In genomic region chr2:216159646-216160045, GRCh38 we compare ENCODE assay signal across 20 cellular contexts. TPM values are rescaled to one million over a fixed set of nuclear protein-coding genes. Genes with fewer than 3 reads are reported as not detected.
DNase-seq lines count a peak whose midpoint lies in the region; ATAC-seq, FAIRE-seq and TF ChIP-seq lines count a peak whose summit lies in the region.
"Had no signal": no experiment of that assay in that cellular context is flagged by ENCODE, and none has a peak within 500 bp of the region (broad histone marks: within the 10 kb centered on the region; RNA-seq: fewer than 3 reads in every experiment).

No MANE protein-coding gene starts in this region.

- in situ Hi-C loops in HepG2 (cut with HindIII; ENCODE audit: extremely low pct_ligation_motif_present, low pct_unique_long_range_greater_than_20kb) = no loop called here

- H3K4me3 ChIP-seq in OCI-LY7 (ENCODE audit: low read depth, low read length, poor library complexity, severe bottlenecking) (no peak overlapping the region), HepG2 (replicated peaks in 1 of 3; ENCODE audit: insufficient read depth in 1 of 3, low read depth in 2 of 3, low read length in 3 of 3) (no peak overlapping the region)

- no peaks in the 10 kb centered on the region for H3K4me1 ChIP-seq in OCI-LY7 (ENCODE audit: insufficient read depth, low read length, poor library complexity, severe bottlenecking)
- H3K4me1 ChIP-seq in HepG2 (ENCODE audit: insufficient read depth, low read length) = peaks cover 13% of the 10 kb centered on the region; the same call in 1 of the 2 replicates

- H3K4me2 ChIP-seq in OCI-LY7 (ENCODE audit: low read length) = no peak overlapping the region
- H3K4me2 ChIP-seq in HepG2 (ENCODE audit: low read depth, low read length) = no peak overlapping the region
- H3K4me2 ChIP-seq: KMS-11 had no signal

- H3K9me3 ChIP-seq in OCI-LY7 (ENCODE audit: low read length) (no peaks in the 10 kb centered on the region), HepG2 (ENCODE audit: low read length) (no peaks in the 10 kb centered on the region)

- intact Hi-C loops in OCI-LY7 (cut with micrococcal nuclease; ENCODE audit: unreplicated experiment) (loop anchor here (5.0 kb wide), 1 partner anchor 42 kb away; no protein-coding TSS in a partner anchor), HepG2 (cut with micrococcal nuclease; ENCODE audit: unreplicated experiment) (no loop called here)

- no peaks in the 10 kb centered on the region for H3K27me3 Mint-ChIP-seq in T-helper 2 cell treated with Interferon-gamma antibody and Interleukin-4, amounts not matched to agents 5 μg/mL and 100 μg/mL, for 36 hours (ENCODE audit: low read depth)
- H3K27me3 Mint-ChIP-seq: B cell; CD4-positive, CD25-positive, alpha-beta regulatory T cell had no signal

- TF ChIP-seq RAD21 in HepG2 (CRISPR knock-in tag; IDR thresholded peaks at IDR 0.05) = no peak

- peaks cover 13% of the 10 kb centered on the region for H3K4me1 Mint-ChIP-seq in T-helper 2 cell treated with Interferon-gamma antibody and Interleukin-4, amounts not matched to agents 5 μg/mL and 100 μg/mL, for 36 hours (ENCODE audit: low read depth)
- H3K4me1 Mint-ChIP-seq: B cell had no signal

- WGBS in HepG2 (ENCODE audit: low lambda C conversion rate) = 100% methylated on average over 1 of the region's 1 CpG

- H3K9me3 Mint-ChIP-seq in T-helper 2 cell treated with Interferon-gamma antibody and Interleukin-4, amounts not matched to agents 5 μg/mL and 100 μg/mL, for 36 hours = no peaks in the 10 kb centered on the region
- H3K9me3 Mint-ChIP-seq: CD4-positive, CD25-positive, alpha-beta regulatory T cell had no signal

- BruUV-seq in OCI-LY7 (replicated peaks; lab: Mats Ljungman, UMichigan) (no TSS peak), HepG2 (replicated peaks; lab: Mats Ljungman, UMichigan) (no TSS peak)

- TF ChIP-seq POLR2A in H54 (IDR thresholded peaks at IDR 0.05; ENCODE audit: low read depth, low read length) (no peak), HepG2 (IDR thresholded peaks at IDR 0.05; ENCODE audit: insufficient read depth in 1 of 2, low read depth in 2 of 2, low read length in 2 of 2) (no peak)

- H3K27me3 ChIP-seq in HepG2 (ENCODE audit: control insufficient read depth in 1 of 2, insufficient read depth in 2 of 2, low read length in 2 of 2) = no peaks in the 10 kb centered on the region

- TF ChIP-seq CTCF in OCI-LY7 (conservative IDR thresholded peaks at IDR 0.05; ENCODE audit: low read length) (no peak), HepG2 (CRISPR knock-in tag; IDR thresholded peaks at IDR 0.05) (no peak)

- H3K36me3 Mint-ChIP-seq in T-helper 2 cell treated with Interferon-gamma antibody and Interleukin-4, amounts not matched to agents 5 μg/mL and 100 μg/mL, for 36 hours (ENCODE audit: low read depth) = peaks cover 79% of the 10 kb centered on the region

- H2AFZ ChIP-seq in OCI-LY7 (ENCODE audit: low read length) = no peak overlapping the region
- no peak overlapping the region for H2AFZ ChIP-seq in HepG2 (ENCODE audit: low read length)

- peaks cover 98% of the 10 kb centered on the region for H3K36me3 ChIP-seq in OCI-LY7 (ENCODE audit: insufficient read depth, low read length)
- H3K36me3 ChIP-seq in HepG2 (replicated peaks in 1 of 2; ENCODE audit: control insufficient read depth in 1 of 2, insufficient read depth in 2 of 2, low read length in 2 of 2) = peaks cover 38 to 94% of the 10 kb centered on the region in 2 experiments

- no peak overlapping the region for H3K4me3 Mint-ChIP-seq in T-helper 2 cell treated with Interferon-gamma antibody and Interleukin-4, amounts not matched to agents 5 μg/mL and 100 μg/mL, for 36 hours
- H3K4me3 Mint-ChIP-seq: B cell; CD4-positive, CD25-positive, alpha-beta regulatory T cell had no signal

- H3K79me2 ChIP-seq in OCI-LY7 (ENCODE audit: insufficient read depth, low read depth, low read length) = peaks cover 15% of the 10 kb centered on the region
- H3K79me2 ChIP-seq in HepG2 (ENCODE audit: insufficient read depth, low read length) = no peaks in the 10 kb centered on the region

- CTCF ChIA-PET in OCI-LY7 (lab: Charles Lee; ENCODE audit: unreplicated experiment) = no interaction called here
- CTCF ChIA-PET in HepG2 (lab: Yijun Ruan, JAX; ENCODE audit: low intra/inter-chr PET ratio, low total read pairs) = no interaction called here

- POLR2A ChIA-PET in OCI-LY7 (lab: Charles Lee) = interaction anchor here (0.6 to 1.9 kb wide), 8 partner anchors 9 to 851 kb away, joined by 3 to 7 read pairs (median 4); no protein-coding TSS in a partner anchor
- POLR2A ChIA-PET in HepG2 (lab: Yijun Ruan, JAX) = no interaction called here

- H4K20me1 ChIP-seq in OCI-LY7 (ENCODE audit: insufficient read depth, low read length) = no peaks in the 10 kb centered on the region; the same call in 1 of the 2 replicates
- H4K20me1 ChIP-seq in HepG2 (ENCODE audit: insufficient read depth, low read length) = 0 out of 2 replicates have a peak, but pooled peaks cover 3% of the 10 kb centered on the region

- FAIRE-seq in H54 (lab: Jason Lieb, UNC) = peak; percentile 45
- FAIRE-seq in islet of Langerhans (lab: Jason Lieb, UNC) = peak; percentile 82
- FAIRE-seq in HepG2 (lab: Jason Lieb, UNC) = no peak
- FAIRE-seq: G401.6 had no signal

- no peak for TF ChIP-seq EP300 in HepG2 (IDR thresholded peaks at IDR 0.05; ENCODE audit: low read depth in 2 of 2, low read length in 2 of 2)
- TF ChIP-seq EP300 in HepG2 (CRISPR knock-in tag; IDR thresholded peaks at IDR 0.05; ENCODE audit: borderline replicate concordance) = no peak

- DNase-seq in T-helper 2 cell treated with Interferon-gamma antibody and Interleukin-4, amounts not matched to agents 5 μg/mL and 100 μg/mL, for 36 hours (ENCODE audit: low spot score) = no peak
- no peak for DNase-seq in T-helper 2 cell
- no peak for DNase-seq in H54 (ENCODE audit: insufficient read length, low spot score)
- peak; percentile 35 for DNase-seq in amniotic epithelial cell (ENCODE audit: low read depth)
- no peak for DNase-seq in OCI-LY7 (ENCODE audit: low spot score)
- no peak for DNase-seq in HepG2 (ENCODE audit: low spot score)
- DNase-seq in SIG-M5 treated with dmso at 0.1 percent for 504 hours (lab: John Stamatoyannopoulos, UW; ENCODE audit: unreplicated experiment) = no peak
- DNase-seq: CD4-positive, CD25-positive, alpha-beta regulatory T cell; DND-41; GOT3; NCI-H1436; NCI-H2029 treated with DMSO at 0.1 percent for 48 hours; NCI-H2171 treated with DMSO at 0.1 percent for 48 hours; NCI-H446 treated with DMSO at 0.1 percent for 48 hours; NCI-H774 had no signal

- H3K27ac ChIP-seq in OCI-LY7 (ENCODE audit: low read depth, low read length, poor library complexity, severe bottlenecking) (no peak overlapping the region), HepG2 (ENCODE audit: extremely low read length, insufficient read depth, low read length) (no peak overlapping the region)
- H3K27ac ChIP-seq: 22Rv1, KMS-11 had no signal

- peak overlapping the region; percentile 28 for H3K27ac Mint-ChIP-seq in T-helper 2 cell treated with Interferon-gamma antibody and Interleukin-4, amounts not matched to agents 5 μg/mL and 100 μg/mL, for 36 hours
- H3K27ac Mint-ChIP-seq: B cell had no signal

- H3K9ac ChIP-seq in HepG2 (ENCODE audit: insufficient read depth, low read depth, low read length) = no peak overlapping the region
- H3K9ac ChIP-seq: KMS-11 had no signal

- ATAC-seq in HepG2 = no peak

- H3K9me2 ChIP-seq in OCI-LY7 (ENCODE audit: insufficient read depth, low read length) = no peaks in the 10 kb centered on the region

TF ChIP-seq in HepG2, 621 proteins besides CTCF, POLR2A, EP300 and RAD21:
- no peak for TF ChIP-seq ZNF670 (CRISPR knock-in tag; IDR thresholded peaks at IDR 0.05; ENCODE audit: borderline replicate concordance)
- TF ChIP-seq SP5 (CRISPR knock-in tag; IDR thresholded peaks at IDR 0.05; ENCODE audit: borderline replicate concordance, low read depth) = no peak
- TF ChIP-seq KLF12 (CRISPR knock-in tag; IDR thresholded peaks at IDR 0.05; ENCODE audit: borderline replicate concordance) = no peak
- TF ChIP-seq ZNF331 (CRISPR knock-in tag; IDR thresholded peaks at IDR 0.05) = no peak
- no peak for TF ChIP-seq ISX (CRISPR knock-in tag; conservative IDR thresholded peaks at IDR 0.05)
- TF ChIP-seq BRCA1 (CRISPR knock-in tag; IDR thresholded peaks at IDR 0.05) = no peak

RNA-seq across cellular contexts. Expression of gene XRCC5, which starts 50.5 kb away (rescaled TPM):
- 174 and 180 TPM in 2 replicates for total RNA-seq in OCI-LY7 (2014; rRNA removed; shearing (Covaris generic))
- total RNA-seq in OCI-LY7 (2022) (294 and 344 TPM in 2 replicates), HepG2 (2016; rRNA removed; fragmentation: Illumina TruSeq; extraction: Trizol) (454 and 733 TPM in 2 replicates)
- total RNA-seq in HepG2 (2016; cell fraction: cytosol; rRNA removed; fragmentation: Illumina TruSeq; extraction: Trizol; ENCODE audit: low read depth) = 40.2 and 45.7 TPM in 2 replicates
- 445 and 739 TPM in 2 replicates for total RNA-seq in HepG2 (2016; cell fraction: insoluble cytoplasmic fraction; rRNA removed; fragmentation: Illumina TruSeq; extraction: Trizol)
- 92.3 and 106 TPM in 2 replicates for total RNA-seq in HepG2 (2016; cell fraction: membrane; rRNA removed; fragmentation: Illumina TruSeq; extraction: Trizol)
- 346 and 369 TPM in 2 replicates for total RNA-seq in HepG2 (2016; cell fraction: nucleus; rRNA removed; fragmentation: Illumina TruSeq; extraction: Trizol)
- polyA plus RNA-seq in HepG2 (2011; rRNA removed) = 215 and 264 TPM in 2 replicates
- 129 and 152 TPM in 2 replicates for polyA plus RNA-seq in HepG2 (2011; cell fraction: cytosol; rRNA removed)
- 61.2 and 69.5 TPM in 2 replicates for polyA plus RNA-seq in HepG2 (2011; cell fraction: nucleus; rRNA removed)
- polyA plus RNA-seq in HepG2 (2012) = 143 and 176 TPM in 2 replicates
- polyA plus RNA-seq in HepG2 (2016; cell fraction: cytosol; fragmentation: Illumina TruSeq; extraction: Trizol; ENCODE audit: low read depth) = 21.5 and 24.7 TPM in 2 replicates
- polyA plus RNA-seq in HepG2 (2016; cell fraction: insoluble cytoplasmic fraction; fragmentation: Illumina TruSeq; extraction: Trizol; ENCODE audit: low read depth) = 503 and 513 TPM in 2 replicates
- 41.2 and 52.0 TPM in 2 replicates for polyA plus RNA-seq in HepG2 (2016; cell fraction: membrane; fragmentation: Illumina TruSeq; extraction: Trizol; ENCODE audit: low read depth)
- 228 and 232 TPM in 2 replicates for polyA plus RNA-seq in HepG2 (2016; cell fraction: nucleus; fragmentation: Illumina TruSeq; extraction: Trizol; ENCODE audit: insufficient read depth, low read depth)
- 569 and 652 TPM in 2 replicates for polyA minus RNA-seq in HepG2 (2011; rRNA and poly(A)+ RNA removed; ENCODE audit: low replicate concordance)
- 159 and 172 TPM in 2 replicates for polyA minus RNA-seq in HepG2 (2011; cell fraction: cytosol; rRNA and poly(A)+ RNA removed)
- polyA minus RNA-seq in HepG2 (2011; cell fraction: nucleus; rRNA and poly(A)+ RNA removed) = 290 and 331 TPM in 2 replicates
